8 cellular contexts compared by ENCODE assay signal in genomic region chr7:158976849-158977593, GRCh38.
DNase-seq lines count a peak whose midpoint lies in the region; ATAC-seq lines count a peak whose summit lies in the region.

No MANE protein-coding gene starts in this region.

- CTCF ChIA-PET in activated CD4-positive, alpha-beta memory T cell treated with anti-CD3 and anti-CD28 coated beads, Interleukin-2, amount 10 ng/mL, durations not matched to agents 7 days and 5 days (lab: Charles Lee), result interaction anchor here (0.6 to 3.3 kb wide), 57 partner anchors 11 to 436 kb away, joined by 3 to 20 read pairs (median 4); partner anchors contain the start of genes ESYT2, NCAPG2 and VIPR2

- H3K9me3 Mint-ChIP-seq in activated CD4-positive, alpha-beta memory T cell treated with anti-CD3 and anti-CD28 coated beads, Interleukin-2, amount 10 ng/mL, durations not matched to agents 7 days and 5 days, result peaks cover 13% of the 10 kb centered on the region
- no peaks in the 10 kb centered on the region for H3K9me3 Mint-ChIP-seq in effector memory CD8-positive, alpha-beta T cell

- DNase-seq in Ammon's horn (ENCODE audit: low spot score) (peak; percentile 73), NCI-H774 (lab: John Stamatoyannopoulos, UW) (peak; percentile 69)
- DNase-seq in activated CD4-positive, alpha-beta memory T cell treated with anti-CD3 and anti-CD28 coated beads, Interleukin-2, amount 10 ng/mL, durations not matched to agents 7 days and 5 days, result peak; percentile 90
- DNase-seq in effector memory CD8-positive, alpha-beta T cell, result peak; percentile 90 to 93 (median 92)
- peak; percentile 71 for DNase-seq in stimulated activated CD8-positive, alpha-beta memory T cell treated with anti-CD3 and anti-CD28 coated beads, Interleukin-12 subunit alpha, Interleukin-12 subunit beta, amount 100 ng/mL, for 4 hours (ENCODE audit: low read depth)

- H3K9me3 ChIP-seq in mesodermal cell (ENCODE audit: control insufficient read depth, low read length), result peaks cover 19% of the 10 kb centered on the region

- H3K27me3 Mint-ChIP-seq in activated CD4-positive, alpha-beta memory T cell treated with anti-CD3 and anti-CD28 coated beads, Interleukin-2, amount 10 ng/mL, durations not matched to agents 7 days and 5 days, result no peaks in the 10 kb centered on the region
- no peaks in the 10 kb centered on the region for H3K27me3 Mint-ChIP-seq in effector memory CD8-positive, alpha-beta T cell

- H3K4me3 ChIP-seq in mesodermal cell (ENCODE audit: extremely low read depth, insufficient read depth, low read length, poor library complexity, severe bottlenecking), result peak overlapping the region; percentile 9

- H3K27ac ChIP-seq in mesodermal cell (ENCODE audit: low read depth, low read length, severe bottlenecking), result no peak overlapping the region

- ATAC-seq in GM19043 (IDR thresholded peaks at IDR 0.05; ENCODE audit: low read depth, unreplicated experiment), result peak; percentile 66
- peak; percentile 88 for ATAC-seq in HG03378 (IDR thresholded peaks at IDR 0.05; ENCODE audit: unreplicated experiment)
- ATAC-seq in effector memory CD8-positive, alpha-beta T cell (replicated peaks), result peak; percentile 86

- no peaks in the 10 kb centered on the region for H3K4me1 ChIP-seq in mesodermal cell (ENCODE audit: control insufficient read depth, insufficient read depth, low read length, poor library complexity, severe bottlenecking)

- no peaks in the 10 kb centered on the region for H3K36me3 ChIP-seq in mesodermal cell (ENCODE audit: control insufficient read depth, insufficient read depth, low read length)

- H3K36me3 Mint-ChIP-seq in activated CD4-positive, alpha-beta memory T cell treated with anti-CD3 and anti-CD28 coated beads, Interleukin-2, amount 10 ng/mL, durations not matched to agents 7 days and 5 days (ENCODE audit: low read depth), result peaks cover 7% of the 10 kb centered on the region
- H3K36me3 Mint-ChIP-seq in effector memory CD8-positive, alpha-beta T cell (ENCODE audit: insufficient read depth), result peaks cover 7% of the 10 kb centered on the region

- peak overlapping the region; percentile 78 for H3K27ac Mint-ChIP-seq in activated CD4-positive, alpha-beta memory T cell treated with anti-CD3 and anti-CD28 coated beads, Interleukin-2, amount 10 ng/mL, durations not matched to agents 7 days and 5 days
- H3K27ac Mint-ChIP-seq in effector memory CD8-positive, alpha-beta T cell, result peak overlapping the region; percentile 81 to 94

- 25 to 38% methylated on average over 16 to 20 of the region's 24 CpGs for WGBS in mesodermal cell (ENCODE audit: insufficient coverage in 2 of 2), 2 experiments

- H3K4me1 Mint-ChIP-seq in activated CD4-positive, alpha-beta memory T cell treated with anti-CD3 and anti-CD28 coated beads, Interleukin-2, amount 10 ng/mL, durations not matched to agents 7 days and 5 days, result peaks cover 20% of the 10 kb centered on the region
- peaks cover 13 to 18% of the 10 kb centered on the region in 2 donors for H3K4me1 Mint-ChIP-seq in effector memory CD8-positive, alpha-beta T cell (ENCODE audit: low read depth in 2 of 2)

- POLR2A ChIA-PET in activated CD4-positive, alpha-beta memory T cell treated with anti-CD3 and anti-CD28 coated beads, Interleukin-2, amount 10 ng/mL, durations not matched to agents 7 days and 5 days (lab: Charles Lee), result interaction anchor here (0.9 to 2.4 kb wide), 6 partner anchors 129 to 321 kb away, joined by 3 to 13 read pairs (median 4); partner anchors contain the start of gene NCAPG2

- peak overlapping the region; percentile 77 for H3K4me3 Mint-ChIP-seq in activated CD4-positive, alpha-beta memory T cell treated with anti-CD3 and anti-CD28 coated beads, Interleukin-2, amount 10 ng/mL, durations not matched to agents 7 days and 5 days
- peak overlapping the region; percentile 88 to 89 for H3K4me3 Mint-ChIP-seq in effector memory CD8-positive, alpha-beta T cell
